ENCODE assay signal across 16 cellular contexts in the genomic region with DNA sequence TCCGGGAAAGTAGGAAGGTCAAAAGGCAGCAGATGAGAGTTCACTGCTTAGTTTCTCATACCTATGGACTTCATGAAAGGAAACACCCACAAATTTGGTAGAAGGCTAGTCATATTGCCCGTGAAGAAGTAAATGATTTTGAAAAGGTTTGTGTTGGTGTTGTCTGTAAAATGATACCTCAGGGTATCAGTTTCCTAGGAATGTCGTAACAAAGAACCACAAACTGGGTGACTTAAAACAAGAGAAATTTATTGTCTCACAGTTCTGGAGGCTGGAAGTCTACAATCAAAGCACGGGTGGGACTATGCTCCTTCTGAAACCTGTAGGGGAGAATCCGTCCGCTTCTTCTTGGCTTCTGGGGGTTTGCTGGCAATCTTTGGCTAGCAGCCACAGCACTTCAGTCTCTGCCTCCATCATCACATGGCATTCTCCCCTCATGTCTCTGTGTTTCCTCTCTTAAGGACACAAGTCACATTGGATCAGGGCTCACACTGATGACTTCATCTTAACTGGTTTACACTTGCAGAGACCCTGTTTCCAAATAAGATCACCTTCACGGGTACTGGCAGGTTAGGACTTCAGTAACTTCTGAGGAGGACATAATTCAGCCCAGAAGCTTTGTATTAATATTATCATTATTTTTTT. TPM values are rescaled to one million over a fixed set of nuclear protein-coding genes. Genes with fewer than 3 reads are reported as not detected.
DNase-seq lines count a peak whose midpoint lies in the region; ATAC-seq, FAIRE-seq and TF ChIP-seq lines count a peak whose summit lies in the region.
"Had no signal": no experiment of that assay in that cellular context is flagged by ENCODE, and none has a peak within 500 bp of the region (broad histone marks: within the 10 kb centered on the region; RNA-seq: fewer than 3 reads in every experiment).

No MANE protein-coding gene starts in this region.

- H3K9ac ChIP-seq in GM23248 (0 out of 2 replicates have a peak overlapping the region, but pooled peaks have one; percentile 26), K562 (ENCODE audit: insufficient read depth in 1 of 2, low read depth in 2 of 2, low read length in 2 of 2) (no peak overlapping the region)

- TF ChIP-seq RAD21 in K562 (CRISPR knock-in tag; conservative IDR thresholded peaks at IDR 0.05 in 1 of 2, IDR thresholded peaks at IDR 0.05 in 1 of 2) = no peak

- TF ChIP-seq CTCF in K562 (IDR thresholded peaks at IDR 0.05 in 2 of 3, conservative IDR thresholded peaks at IDR 0.05 in 1 of 3; ENCODE audit: insufficient read depth in 2 of 3, low read depth in 1 of 3, low read length in 3 of 3) (no peak), nephron (IDR thresholded peaks at IDR 0.05; ENCODE audit: unreplicated experiment in 3 of 3) (no peak)

- no peak for TF ChIP-seq POLR2A in K562 (conservative IDR thresholded peaks at IDR 0.05)

- H3K4me3 ChIP-seq in GM23248 = no peak overlapping the region
- no peak overlapping the region for H3K4me3 ChIP-seq in K562
- H3K4me3 ChIP-seq: hepatocyte had no signal

- H3K4me1 ChIP-seq in GM23248 (ENCODE audit: insufficient read depth) = peaks cover 18% of the 10 kb centered on the region
- peaks cover 9 to 11% of the 10 kb centered on the region in 2 experiments; a peak in 4 of 5 replicates for H3K4me1 ChIP-seq in K562 (replicated peaks in 1 of 2; ENCODE audit: control insufficient read depth in 2 of 2, insufficient read depth in 2 of 2, low read length in 2 of 2)

- CTCF ChIA-PET in K562 (lab: Yijun Ruan, JAX; ENCODE audit: low intra/inter-chr PET ratio) = interaction anchor here (0.6 kb wide), 1 partner anchor 14 kb away, joined by 3 read pairs; no protein-coding TSS in a partner anchor

- BruUV-seq in K562 (replicated peaks; lab: Mats Ljungman, UMichigan) = no TSS peak

- in situ Hi-C loops in GM23248 (cut with MboI) (no loop called here), K562 (cut with MboI) (no loop called here)

- H3K9me3 Mint-ChIP-seq in nephron = no peaks in the 10 kb centered on the region
- H3K9me3 Mint-ChIP-seq: IgD-negative memory B cell; T-helper 1 cell treated with Interleukin-12 subunit alpha and Interleukin-12 subunit beta and Interleukin-4 antibody, amounts not matched to agents 30 μg/mL and 1 μg/mL, for 36 hours had no signal

- H3F3A ChIP-seq in GM23248 (ENCODE audit: insufficient read depth) = no peaks in the 10 kb centered on the region; the same call in 1 of the 2 replicates

- 0 out of 2 replicates have a peak, but pooled peaks cover under 1% of the 10 kb centered on the region for H3K36me3 ChIP-seq in GM23248 (ENCODE audit: low read depth)
- H3K36me3 ChIP-seq in K562 (ENCODE audit: control insufficient read depth, insufficient read depth, low read length) = peaks cover 19% of the 10 kb centered on the region

- H2AFZ ChIP-seq in GM23248 (peak overlapping the region; percentile 66), K562 (ENCODE audit: low read depth, low read length) (peak overlapping the region; percentile 100)
- H2AFZ ChIP-seq: hepatocyte had no signal

- H3K9me3 ChIP-seq in GM23248 (ENCODE audit: low read depth) = no peaks in the 10 kb centered on the region
- H3K9me3 ChIP-seq in K562 (replicated peaks; ENCODE audit: control insufficient read depth, insufficient read depth, low read depth, low read length) = no peaks in the 10 kb centered on the region

- intact Hi-C loops in K562 (cut with micrococcal nuclease) = no loop called here

- H3K4me2 ChIP-seq in GM23248 (ENCODE audit: unreplicated experiment) (peak overlapping the region; percentile 28), K562 (ENCODE audit: insufficient read depth, low read length) (peak overlapping the region; percentile 6; the same call in 1 of the 2 replicates)
- H3K4me2 ChIP-seq: hepatocyte had no signal

- no peaks in the 10 kb centered on the region for H3K9me2 ChIP-seq in GM23248 (ENCODE audit: insufficient read depth)

- H3K27me3 ChIP-seq in GM23248 (replicated peaks; ENCODE audit: insufficient read depth) (0 out of 2 replicates have a peak, but pooled peaks cover 6% of the 10 kb centered on the region), K562 (ENCODE audit: control insufficient read depth in 2 of 2, insufficient read depth in 2 of 2, low read length in 2 of 2) (peaks cover 0 to 4% of the 10 kb centered on the region in 2 experiments; a peak in 1 of 5 replicates)
- H3K27me3 ChIP-seq: hepatocyte had no signal

- no peaks in the 10 kb centered on the region for H3K9me1 ChIP-seq in K562 (ENCODE audit: control insufficient read depth, insufficient read depth, low read length)

- H4K20me1 ChIP-seq in GM23248 (ENCODE audit: insufficient read depth) (no peaks in the 10 kb centered on the region), K562 (replicated peaks; ENCODE audit: control insufficient read depth, insufficient read depth, low read length) (peaks cover 4% of the 10 kb centered on the region; the same call in 1 of the 2 replicates)

- POLR2A ChIA-PET in K562 (lab: Yijun Ruan, JAX) = interaction anchor here (0.7 kb wide), 1 partner anchor 23 kb away, joined by 3 read pairs; no protein-coding TSS in a partner anchor

- peaks cover 6% of the 10 kb centered on the region for H3K36me3 Mint-ChIP-seq in nephron (ENCODE audit: low read depth)

- WGBS in GM23248 (ENCODE audit: low coverage in 1 of 2, low lambda C conversion rate in 2 of 2, missing lambda C conversion rate in 2 of 2), 2 experiments = 41 to 42% methylated on average over 7 of the region's 7 CpGs
- WGBS in K562 (ENCODE audit: insufficient coverage, low coverage, missing lambda C conversion rate) = 36% methylated on average over 7 of the region's 7 CpGs

- peak overlapping the region; percentile 56 to 80 (median 69) for H3K4me3 Mint-ChIP-seq in nephron
- H3K4me3 Mint-ChIP-seq: T-helper 1 cell treated with Interleukin-12 subunit alpha and Interleukin-12 subunit beta and Interleukin-4 antibody, amounts not matched to agents 30 μg/mL and 1 μg/mL, for 36 hours had no signal

- ATAC-seq in K562 = no peak
- no peak for ATAC-seq in HG03135 (IDR thresholded peaks at IDR 0.05; ENCODE audit: unreplicated experiment)
- no peak for ATAC-seq in GM21447 (IDR thresholded peaks at IDR 0.05; ENCODE audit: unreplicated experiment)
- ATAC-seq in HG02610 (IDR thresholded peaks at IDR 0.05; ENCODE audit: unreplicated experiment) = no peak
- ATAC-seq: activated CD4-positive, CD25-positive, alpha-beta regulatory T cell treated with anti-CD3 and anti-CD28 coated beads, Interleukin-2, amount 50 U/mL, for 24 hours; left cardiac atrium had no signal

- H3K4me1 Mint-ChIP-seq in nephron = peaks cover 8% of the 10 kb centered on the region

- H3K79me2 ChIP-seq in GM23248 (ENCODE audit: insufficient read depth) (peaks cover 26% of the 10 kb centered on the region), K562 (ENCODE audit: control insufficient read depth, insufficient read depth, low read length) (peaks cover 31% of the 10 kb centered on the region)

- no peak overlapping the region for H3K27ac Mint-ChIP-seq in nephron
- H3K27ac Mint-ChIP-seq: T-helper 1 cell treated with Interleukin-12 subunit alpha and Interleukin-12 subunit beta and Interleukin-4 antibody, amounts not matched to agents 30 μg/mL and 1 μg/mL, for 36 hours had no signal

- DNase-seq in GM23248 (peak; percentile 53), LoVo (ENCODE audit: low spot score) (peak; percentile 9), K562 (ENCODE audit: extremely low read depth in 1 of 4, low spot score in 3 of 4) (peak in 1 of 4 experiments; percentile 2)
- DNase-seq: activated T-cell treated with anti-CD3 and anti-CD28 coated beads for 4 hours, left cardiac atrium, NCI-H1694 had no signal

- FAIRE-seq in K562 (lab: Jason Lieb, UNC) = no peak
- FAIRE-seq: colon had no signal

- H3K27me3 Mint-ChIP-seq in nephron (ENCODE audit: low read depth) = peaks cover 10% of the 10 kb centered on the region
- H3K27me3 Mint-ChIP-seq: IgD-negative memory B cell had no signal

- TF ChIP-seq EP300 in K562 (IDR thresholded peaks at IDR 0.05; ENCODE audit: low read length) = no peak

- peak overlapping the region; percentile 8; the same call in 1 of the 2 replicates for H3K27ac ChIP-seq in GM23248
- no peak overlapping the region for H3K27ac ChIP-seq in K562 (ENCODE audit: extremely low read depth, low read depth, low read length)
- H3K27ac ChIP-seq: hepatocyte had no signal

RNA-seq across cellular contexts. Expression of a gene that starts 2.0 kb away (rescaled TPM):
- 92.5 and 106 TPM in 2 replicates for total RNA-seq in GM23248 (2014; rRNA removed; shearing (Covaris generic))
- 86.3 and 90.1 TPM in 2 replicates for polyA plus RNA-seq in GM23248 (2016; fragmentation: Nextera tagmentation; extraction: Ambion mirVana)
- 98.8 and 294 TPM in 2 replicates for total RNA-seq in K562 (2011; cell fraction: chromatin; rRNA removed; ENCODE audit: low replicate concordance)
- total RNA-seq in K562 (2011; cell fraction: nucleolus; rRNA removed) = 65.5 and 71.3 TPM in 2 replicates
- 135 and 180 TPM in 2 replicates for total RNA-seq in K562 (2011; cell fraction: nucleoplasm; rRNA removed)
- total RNA-seq in K562 (2014; rRNA removed) = 150 and 165 TPM in 2 replicates
- total RNA-seq in K562 (2014; rRNA removed; fragmentation: Illumina TruSeq; extraction: Trizol) = 230 and 259 TPM in 2 replicates
- total RNA-seq in K562 (2015; rRNA removed; fragmentation: Illumina TruSeq; extraction: Trizol) = 174 and 190 TPM in 2 replicates
- 167 and 172 TPM in 2 replicates for total RNA-seq in K562 (2021)
- 233 and 294 TPM in 2 replicates for polyA plus RNA-seq in K562 (2011; rRNA removed)
- polyA plus RNA-seq in K562 (2011; cell fraction: cytosol; rRNA removed) = 38.2 and 71.9 TPM in 2 replicates
- polyA plus RNA-seq in K562 (2011; cell fraction: nucleus; rRNA removed) = 83.1 and 206 TPM in 2 replicates
- 109 and 119 TPM in 2 replicates for polyA plus RNA-seq in K562 (2012)
- 164 and 203 TPM in 2 replicates for polyA plus RNA-seq in K562 (2014; fragmentation: Illumina TruSeq; extraction: Trizol)
- polyA plus RNA-seq in K562 (2014; fragmentation: Nextera tagmentation; extraction: Ambion mirVana) = 100 to 1,000 TPM; 257 to 275 TPM
- 235 and 238 TPM in 2 replicates for polyA plus RNA-seq in K562 (2014; rRNA removed)
- polyA minus RNA-seq in K562 (2011; rRNA and poly(A)+ RNA removed) = 151 and 155 TPM in 2 replicates
- 37.3 and 65.9 TPM in 2 replicates for polyA minus RNA-seq in K562 (2011; cell fraction: cytosol; rRNA and poly(A)+ RNA removed)
- 67.0 and 103 TPM in 2 replicates for polyA minus RNA-seq in K562 (2011; cell fraction: nucleus; rRNA and poly(A)+ RNA removed)

RNA-seq across cellular contexts. Expression of a gene that starts 11.4 kb away (rescaled TPM):
- total RNA-seq in GM23248 (2014; rRNA removed; shearing (Covaris generic)) = 0.65 TPM in 1 of 2 replicates, not detected in the other
- polyA plus RNA-seq in GM23248 (2016; fragmentation: Nextera tagmentation; extraction: Ambion mirVana) (not detected in 2 replicates), K562 (2011; rRNA removed) (0.06 TPM in 1 of 2 replicates, not detected in the other), K562 (2014; fragmentation: Illumina TruSeq; extraction: Trizol) (0.07 TPM in 1 of 2 replicates, not detected in the other), K562 (2014; fragmentation: Nextera tagmentation; extraction: Ambion mirVana) (under 1 TPM in 1 of 2 experiments, not detected in 1; 0.03 TPM), K562 (2014; rRNA removed) (0.05 TPM in 1 of 2 replicates, not detected in the other)
- total RNA-seq in K562 (2011; cell fraction: chromatin; rRNA removed; ENCODE audit: low replicate concordance) = not detected in 2 replicates
- total RNA-seq in K562 (2011; cell fraction: nucleolus; rRNA removed) = not detected in 2 replicates
- total RNA-seq in K562 (2011; cell fraction: nucleoplasm; rRNA removed) = not detected in 2 replicates
- total RNA-seq in K562 (2014; rRNA removed) (0.24 TPM in 1 of 2 replicates, not detected in the other), K562 (2014; rRNA removed; fragmentation: Illumina TruSeq; extraction: Trizol) (not detected in 2 replicates), K562 (2015; rRNA removed; fragmentation: Illumina TruSeq; extraction: Trizol) (not detected in 2 replicates), K562 (2021) (not detected in 2 replicates)
- polyA plus RNA-seq in K562 (2011; cell fraction: cytosol; rRNA removed) = 0.10 and 0.60 TPM in 2 replicates
- 0.13 TPM in 1 of 2 replicates, not detected in the other for polyA plus RNA-seq in K562 (2011; cell fraction: nucleus; rRNA removed)
- 0.08 and 0.09 TPM in 2 replicates for polyA plus RNA-seq in K562 (2012)
- 0.21 TPM in 1 of 2 replicates, not detected in the other for polyA minus RNA-seq in K562 (2011; rRNA and poly(A)+ RNA removed)
- not detected in 2 replicates for polyA minus RNA-seq in K562 (2011; cell fraction: cytosol; rRNA and poly(A)+ RNA removed)
- not detected in 2 replicates for polyA minus RNA-seq in K562 (2011; cell fraction: nucleus; rRNA and poly(A)+ RNA removed)
- total RNA-seq: left cardiac atrium had no signal
- polyA plus RNA-seq: IgD-negative memory B cell had no signal

RNA-seq across cellular contexts. Expression of a gene that starts 31.4 kb away (rescaled TPM):
- not detected in 2 replicates for total RNA-seq in GM23248 (2014; rRNA removed; shearing (Covaris generic))
- polyA plus RNA-seq in GM23248 (2016; fragmentation: Nextera tagmentation; extraction: Ambion mirVana) (not detected in 2 replicates), K562 (2011; rRNA removed) (not detected in 2 replicates), K562 (2014; fragmentation: Illumina TruSeq; extraction: Trizol) (not detected in 2 replicates), K562 (2014; fragmentation: Nextera tagmentation; extraction: Ambion mirVana) (not detected), K562 (2014; rRNA removed) (not detected in 2 replicates)
- total RNA-seq in K562 (2011; cell fraction: chromatin; rRNA removed; ENCODE audit: low replicate concordance) = not detected in 2 replicates
- total RNA-seq in K562 (2011; cell fraction: nucleolus; rRNA removed) = not detected in 2 replicates
- total RNA-seq in K562 (2011; cell fraction: nucleoplasm; rRNA removed) = not detected in 2 replicates
- total RNA-seq in K562 (2014; rRNA removed) (not detected in 2 replicates), K562 (2014; rRNA removed; fragmentation: Illumina TruSeq; extraction: Trizol) (not detected in 2 replicates), K562 (2015; rRNA removed; fragmentation: Illumina TruSeq; extraction: Trizol) (not detected in 2 replicates), K562 (2021) (not detected in 2 replicates)
- not detected in 2 replicates for polyA plus RNA-seq in K562 (2011; cell fraction: cytosol; rRNA removed)
- 0.18 TPM in 1 of 2 replicates, not detected in the other for polyA plus RNA-seq in K562 (2011; cell fraction: nucleus; rRNA removed)
- polyA plus RNA-seq in K562 (2012) = not detected in 2 replicates
- 0.30 TPM in 1 of 2 replicates, not detected in the other for polyA minus RNA-seq in K562 (2011; rRNA and poly(A)+ RNA removed)
- not detected in 2 replicates for polyA minus RNA-seq in K562 (2011; cell fraction: cytosol; rRNA and poly(A)+ RNA removed)
- not detected in 2 replicates for polyA minus RNA-seq in K562 (2011; cell fraction: nucleus; rRNA and poly(A)+ RNA removed)
- total RNA-seq: epithelial cell of proximal tubule, left cardiac atrium had no signal
- polyA plus RNA-seq: hepatocyte, IgD-negative memory B cell had no signal

RNA-seq across cellular contexts. Expression of a gene that starts 47.5 kb away (rescaled TPM):
- 3.9 and 38.2 TPM in 2 replicates for total RNA-seq in GM23248 (2014; rRNA removed; shearing (Covaris generic))
- polyA plus RNA-seq in GM23248 (2016; fragmentation: Nextera tagmentation; extraction: Ambion mirVana) (2.5 and 3.3 TPM in 2 replicates), K562 (2011; rRNA removed) (24.3 and 28.6 TPM in 2 replicates), K562 (2014; fragmentation: Illumina TruSeq; extraction: Trizol) (11.4 and 15.8 TPM in 2 replicates), K562 (2014; fragmentation: Nextera tagmentation; extraction: Ambion mirVana) (1 to 10 TPM; 2.5 to 4.2 TPM), K562 (2014; rRNA removed) (8.3 and 8.7 TPM in 2 replicates)
- 44.7 and 44.9 TPM in 2 replicates for total RNA-seq in K562 (2011; cell fraction: chromatin; rRNA removed; ENCODE audit: low replicate concordance)
- total RNA-seq in K562 (2011; cell fraction: nucleolus; rRNA removed) = 21.3 and 22.0 TPM in 2 replicates
- 27.4 and 39.0 TPM in 2 replicates for total RNA-seq in K562 (2011; cell fraction: nucleoplasm; rRNA removed)
- total RNA-seq in K562 (2014; rRNA removed) (5.5 and 6.7 TPM in 2 replicates), K562 (2014; rRNA removed; fragmentation: Illumina TruSeq; extraction: Trizol) (7.2 and 8.3 TPM in 2 replicates), K562 (2015; rRNA removed; fragmentation: Illumina TruSeq; extraction: Trizol) (5.8 and 6.7 TPM in 2 replicates), K562 (2021) (17.7 and 18.5 TPM in 2 replicates)
- 13.0 and 18.7 TPM in 2 replicates for polyA plus RNA-seq in K562 (2011; cell fraction: cytosol; rRNA removed)
- polyA plus RNA-seq in K562 (2011; cell fraction: nucleus; rRNA removed) = 14.8 and 18.4 TPM in 2 replicates
- polyA plus RNA-seq in K562 (2012) = 5.3 and 7.2 TPM in 2 replicates
- 41.5 and 46.7 TPM in 2 replicates for polyA minus RNA-seq in K562 (2011; rRNA and poly(A)+ RNA removed)
- polyA minus RNA-seq in K562 (2011; cell fraction: cytosol; rRNA and poly(A)+ RNA removed) = 15.2 and 19.5 TPM in 2 replicates
- polyA minus RNA-seq in K562 (2011; cell fraction: nucleus; rRNA and poly(A)+ RNA removed) = 10.0 and 16.6 TPM in 2 replicates
